ENCODE assay signal across 36 cellular contexts in genomic region chr10:114143160-114143559, GRCh38. TPM values are rescaled to one million over a fixed set of nuclear protein-coding genes. Genes with fewer than 3 reads are reported as not detected.
"Had no signal": no experiment of that assay in that cellular context is flagged by ENCODE, and none has a peak within 500 bp of the region (broad histone marks: within the 10 kb centered on the region; RNA-seq: fewer than 3 reads in every experiment).

No MANE protein-coding gene starts in this region.

- H3K4me1 ChIP-seq: adrenal gland, body of pancreas, esophagus squamous epithelium, gastroesophageal sphincter had no signal

- H3K9me3 ChIP-seq: adrenal gland, body of pancreas, esophagus squamous epithelium, gastroesophageal sphincter had no signal

- H3K4me1 Mint-ChIP-seq: activated CD4-positive, alpha-beta T cell treated with anti-CD3 and anti-CD28 coated beads, Interleukin-2, amount 10 ng/mL, durations not matched to agents 7 days and 5 days; activated CD8-positive, alpha-beta memory T cell treated with anti-CD3 and anti-CD28 coated beads, Interleukin-2, amount 10 ng/mL, durations not matched to agents 7 days and 5 days; activated naive CD4-positive, alpha-beta T cell treated with anti-CD3 and anti-CD28 coated beads, Interleukin-2, amount 50 U/mL, for 24 hours; activated naive CD8-positive, alpha-beta T cell treated with anti-CD3 and anti-CD28 coated beads for 36 hours; activated naive CD8-positive, alpha-beta T cell treated with anti-CD3 and anti-CD28 coated beads, Interleukin-2, amount 50 U/mL, for 24 hours; WTC11 had no signal

- H3K4me3 ChIP-seq: adrenal gland, body of pancreas, esophagus squamous epithelium, gastroesophageal sphincter had no signal

- H3K27ac Mint-ChIP-seq: activated CD4-positive, alpha-beta memory T cell treated with anti-CD3 and anti-CD28 coated beads for 36 hours; activated CD4-positive, alpha-beta T cell treated with anti-CD3 and anti-CD28 coated beads, Interleukin-2, amount 10 ng/mL, durations not matched to agents 7 days and 5 days; activated CD8-positive, alpha-beta memory T cell treated with anti-CD3 and anti-CD28 coated beads, Interleukin-2, amount 10 ng/mL, durations not matched to agents 7 days and 5 days; activated CD8-positive, alpha-beta T cell treated with anti-CD3 and anti-CD28 coated beads, Interleukin-2, amount 10 ng/mL, durations not matched to agents 7 days and 5 days; activated naive CD4-positive, alpha-beta T cell treated with anti-CD3 and anti-CD28 coated beads for 36 hours; activated naive CD4-positive, alpha-beta T cell treated with anti-CD3 and anti-CD28 coated beads, Interleukin-2, amount 50 U/mL, for 24 hours; activated naive CD8-positive, alpha-beta T cell treated with anti-CD3 and anti-CD28 coated beads for 36 hours; activated naive CD8-positive, alpha-beta T cell treated with anti-CD3 and anti-CD28 coated beads, Interleukin-2, amount 50 U/mL, for 24 hours; activated T-helper 1 cell treated with anti-CD3 and anti-CD28 coated beads, Interleukin-12 subunit alpha, Interleukin-12 subunit beta, Interleukin-2, Interleukin-4 antibody, amounts not matched to agents 30 ng/mL and 10 ng/mL and 1 ng/mL, durations not matched to agents 14 hours and 24 hours and 36 hours; activated T-helper 2 cell treated with anti-CD3 and anti-CD28 coated beads, Interferon-gamma antibody, Interleukin-2, Interleukin-4, amounts not matched to agents 10 μg/mL and 5 μg/mL and 100 μg/mL, durations not matched to agents 14 hours and 24 hours and 36 hours; WTC11 had no signal

- H3K9me3 Mint-ChIP-seq: activated CD4-positive, alpha-beta memory T cell treated with anti-CD3 and anti-CD28 coated beads for 36 hours; activated CD4-positive, alpha-beta T cell treated with anti-CD3 and anti-CD28 coated beads, Interleukin-2, amount 10 ng/mL, durations not matched to agents 7 days and 5 days; activated naive CD4-positive, alpha-beta T cell treated with anti-CD3 and anti-CD28 coated beads for 36 hours; activated naive CD4-positive, alpha-beta T cell treated with anti-CD3 and anti-CD28 coated beads, Interleukin-2, amount 50 U/mL, for 24 hours; activated naive CD8-positive, alpha-beta T cell treated with anti-CD3 and anti-CD28 coated beads for 36 hours; activated naive CD8-positive, alpha-beta T cell treated with anti-CD3 and anti-CD28 coated beads, Interleukin-2, amount 50 U/mL, for 24 hours; activated T-helper 1 cell treated with anti-CD3 and anti-CD28 coated beads, Interleukin-12 subunit alpha, Interleukin-12 subunit beta, Interleukin-2, Interleukin-4 antibody, amounts not matched to agents 30 ng/mL and 10 ng/mL and 1 ng/mL, durations not matched to agents 14 hours and 24 hours and 36 hours; activated T-helper 2 cell treated with anti-CD3 and anti-CD28 coated beads, Interferon-gamma antibody, Interleukin-2, Interleukin-4, amounts not matched to agents 10 μg/mL and 5 μg/mL and 100 μg/mL, durations not matched to agents 14 hours and 24 hours and 36 hours; WTC11 had no signal

- FAIRE-seq: colon, endometrium, endothelial cell of umbilical vein had no signal

- H3K27me3 Mint-ChIP-seq: activated CD4-positive, alpha-beta memory T cell treated with anti-CD3 and anti-CD28 coated beads for 36 hours; activated CD4-positive, alpha-beta T cell treated with anti-CD3 and anti-CD28 coated beads, Interleukin-2, amount 10 ng/mL, durations not matched to agents 7 days and 5 days; activated CD8-positive, alpha-beta memory T cell treated with anti-CD3 and anti-CD28 coated beads, Interleukin-2, amount 10 ng/mL, durations not matched to agents 7 days and 5 days; activated naive CD4-positive, alpha-beta T cell treated with anti-CD3 and anti-CD28 coated beads, Interleukin-2, amount 50 U/mL, for 24 hours; activated naive CD8-positive, alpha-beta T cell treated with anti-CD3 and anti-CD28 coated beads for 36 hours; activated naive CD8-positive, alpha-beta T cell treated with anti-CD3 and anti-CD28 coated beads, Interleukin-2, amount 50 U/mL, for 24 hours had no signal

- H3K4me3 Mint-ChIP-seq: activated CD4-positive, alpha-beta memory T cell treated with anti-CD3 and anti-CD28 coated beads for 36 hours; activated CD4-positive, alpha-beta T cell treated with anti-CD3 and anti-CD28 coated beads, Interleukin-2, amount 10 ng/mL, durations not matched to agents 7 days and 5 days; activated CD8-positive, alpha-beta memory T cell treated with anti-CD3 and anti-CD28 coated beads, Interleukin-2, amount 10 ng/mL, durations not matched to agents 7 days and 5 days; activated CD8-positive, alpha-beta T cell treated with anti-CD3 and anti-CD28 coated beads, Interleukin-2, amount 10 ng/mL, durations not matched to agents 7 days and 5 days; activated naive CD4-positive, alpha-beta T cell treated with anti-CD3 and anti-CD28 coated beads for 36 hours; activated naive CD4-positive, alpha-beta T cell treated with anti-CD3 and anti-CD28 coated beads, Interleukin-2, amount 50 U/mL, for 24 hours; activated naive CD8-positive, alpha-beta T cell treated with anti-CD3 and anti-CD28 coated beads for 36 hours; activated naive CD8-positive, alpha-beta T cell treated with anti-CD3 and anti-CD28 coated beads, Interleukin-2, amount 50 U/mL, for 24 hours; activated T-helper 1 cell treated with anti-CD3 and anti-CD28 coated beads, Interleukin-12 subunit alpha, Interleukin-12 subunit beta, Interleukin-2, Interleukin-4 antibody, amounts not matched to agents 30 ng/mL and 10 ng/mL and 1 ng/mL, durations not matched to agents 14 hours and 24 hours and 36 hours; WTC11 had no signal

- DNase-seq: activated CD4-positive, alpha-beta memory T cell treated with anti-CD3 and anti-CD28 coated beads for 36 hours; activated CD4-positive, alpha-beta T cell treated with anti-CD3 and anti-CD28 coated beads for 1 hour; activated CD4-positive, alpha-beta T cell treated with anti-CD3 and anti-CD28 coated beads for 4 hours; activated CD4-positive, alpha-beta T cell treated with anti-CD3 and anti-CD28 coated beads, Interleukin-2, amount 10 ng/mL, durations not matched to agents 7 days and 5 days; activated CD8-positive, alpha-beta memory T cell treated with anti-CD3 and anti-CD28 coated beads, Interleukin-2, amount 10 ng/mL, durations not matched to agents 7 days and 5 days; activated CD8-positive, alpha-beta memory T cell treated with anti-CD3 and anti-CD28 coated beads, Interleukin-2, amount 50 U/mL, for 4 hours; activated CD8-positive, alpha-beta T cell treated with anti-CD3 and anti-CD28 coated beads, Interleukin-2, amount 10 ng/mL, durations not matched to agents 7 days and 5 days; activated effector memory CD4-positive, alpha-beta T cell treated with anti-CD3 and anti-CD28 coated beads, Interleukin-2, amount 50 U/mL, for 16 hours; activated naive CD4-positive, alpha-beta T cell treated with anti-CD3 and anti-CD28 coated beads for 36 hours; activated naive CD8-positive, alpha-beta T cell treated with anti-CD3 and anti-CD28 coated beads for 36 hours; activated naive CD8-positive, alpha-beta T cell treated with anti-CD3 and anti-CD28 coated beads, Interleukin-2, amount 50 U/mL, for 24 hours; activated T-cell treated with anti-CD3 and anti-CD28 coated beads, Interleukin-2, amount 50 U/mL, for 1 hour; activated T-cell treated with anti-CD3 and anti-CD28 coated beads, Interleukin-2, amount 50 U/mL, for 48 hours; adrenal gland; amygdala; aorta; body of pancreas; caudate nucleus; cortex of kidney; effector CD8-positive, alpha-beta T cell; esophagus squamous epithelium; foreskin melanocyte; head of caudate nucleus; T-helper 2 cell had no signal

- ATAC-seq: activated CD8-positive, alpha-beta memory T cell treated with anti-CD3 and anti-CD28 coated beads, Interleukin-2, amount 10 ng/mL, durations not matched to agents 7 days and 5 days; activated CD8-positive, alpha-beta T cell treated with anti-CD3 and anti-CD28 coated beads, Interleukin-2, amount 10 ng/mL, durations not matched to agents 7 days and 5 days; activated naive CD8-positive, alpha-beta T cell treated with anti-CD3 and anti-CD28 coated beads, Interleukin-2, amount 50 U/mL, for 24 hours; body of pancreas; gastroesophageal sphincter; WTC11 had no signal

- H3K27me3 ChIP-seq: adrenal gland, body of pancreas, esophagus squamous epithelium, gastroesophageal sphincter had no signal

- H3K27ac ChIP-seq: adrenal gland, body of pancreas, epithelial cell of prostate, esophagus squamous epithelium, gastroesophageal sphincter had no signal

RNA-seq across cellular contexts. Expression of gene TDRD1, which starts 36.0 kb away (rescaled TPM):
- total RNA-seq: activated CD8-positive, alpha-beta T cell treated with anti-CD3 and anti-CD28 coated beads, Interleukin-2, amount 10 ng/mL, durations not matched to agents 7 days and 5 days; chondrocyte; dermis microvascular lymphatic vessel endothelial cell; endothelial cell of umbilical vein; fibroblast of lung had no signal
- polyA plus RNA-seq: endothelial cell of umbilical vein had no signal
